2 cellular contexts compared by ENCODE assay signal in genomic region chr16:1779741-1780676, GRCh38.
A peak's percentile ranks its signal among the peaks of the same experiment; 100 is the strongest.
TF ChIP-seq lines count a peak whose summit lies in the region.

No MANE protein-coding gene starts in this region.

TF ChIP-seq in HEK293, 187 proteins besides CTCF, POLR2A, EP300 and RAD21 (continued from another document):
- TF ChIP-seq ZNF280C (tag by site-specific recombination; IDR thresholded peaks at IDR 0.05): no peak
- peak; percentile 9; the same call in 1 of the 2 replicates for TF ChIP-seq KLF1 (tag by site-specific recombination; IDR thresholded peaks at IDR 0.05)
- 0 out of 2 replicates have a peak, but pooled peaks have one; percentile 17 for TF ChIP-seq KLF7 (tag by site-specific recombination; IDR thresholded peaks at IDR 0.05; ENCODE audit: borderline replicate concordance)
- peak; percentile 14; the same call in 1 of the 2 replicates for TF ChIP-seq KLF8 (tag by site-specific recombination; IDR thresholded peaks at IDR 0.05)
- peak; percentile 36; the same call in 1 of the 2 replicates for TF ChIP-seq ZFHX2 (tag by site-specific recombination; conservative IDR thresholded peaks at IDR 0.05)
- peak; percentile 97 for TF ChIP-seq ZNF600 (tag by site-specific recombination; IDR thresholded peaks at IDR 0.05)
TF ChIP-seq in HEK293: peak in this region for 7.

TF ChIP-seq in liver, 16 proteins besides CTCF, POLR2A, EP300 and RAD21 (continued from another document):
- no peak for TF ChIP-seq ATF3 (IDR thresholded peaks at IDR 0.05)
- no peak for TF ChIP-seq YY1 (IDR thresholded peaks at IDR 0.05)
- TF ChIP-seq FOXA2 (IDR thresholded peaks at IDR 0.05): no peak
- peak in 1 of 2 donors; percentile 26 for TF ChIP-seq EGR1 (IDR thresholded peaks at IDR 0.05; ENCODE audit: low read depth in 2 of 2)
- no peak for TF ChIP-seq JUND (IDR thresholded peaks at IDR 0.05)
- TF ChIP-seq RXRA (IDR thresholded peaks at IDR 0.05): peak; percentile 89 to 93
- no peak for TF ChIP-seq HNF4G (IDR thresholded peaks at IDR 0.05)
